In genomic region chr5:140557136-140557805, GRCh38 we compare ENCODE assay signal across 8 cellular contexts. TPM values are rescaled to one million over a fixed set of nuclear protein-coding genes. Genes with fewer than 3 reads are reported as not detected.
DNase-seq lines count a peak whose midpoint lies in the region; ATAC-seq and TF ChIP-seq lines count a peak whose summit lies in the region.

Gene SRA1, minus strand, starts transcription at chr5:140557473. Its CDS starts 21 bp downstream, at chr5:140557452.

- WGBS in liver, result under 1% methylated on average over 46 of the region's 46 CpGs

- H3K4me3 ChIP-seq in liver (ENCODE audit: low read depth in 1 of 3, low read length in 3 of 3), result peak within 1 kb of the TSS; percentile 74 to 87 (median 83)

- no peaks in the 10 kb centered on the region for H3K9me3 ChIP-seq in liver (ENCODE audit: control insufficient read depth in 4 of 4, low read length in 3 of 4)

- ATAC-seq in GM19328 (IDR thresholded peaks at IDR 0.05; ENCODE audit: unreplicated experiment), result peak; percentile 93
- ATAC-seq in HG03469 (IDR thresholded peaks at IDR 0.05; ENCODE audit: unreplicated experiment), result peak; percentile 92

- H3K27me3 ChIP-seq in liver (ENCODE audit: control insufficient read depth in 4 of 4, insufficient read depth in 4 of 4, low read length in 3 of 4), result no peaks in the 10 kb centered on the region

- DNase-seq in C1 segment of cervical spinal cord (lab: John Stamatoyannopoulos, UW) (peak; percentile 39 to 95 (median 90)), NCI-H526 (lab: John Stamatoyannopoulos, UW) (peak; percentile 76 to 96), dermis blood vessel endothelial cell (peak; percentile 93)
- DNase-seq in activated CD4-positive, alpha-beta T cell treated with anti-CD3 and anti-CD28 coated beads, Interleukin-2, amount 50 U/mL, for 24 hours (ENCODE audit: low read depth in 1 of 2, low spot score in 1 of 2), result peak; percentile 67 to 80
- DNase-seq in stimulated activated CD4-positive, alpha-beta T cell treated with anti-CD3 and anti-CD28 coated beads, Interleukin-4, amount 100 ng/mL, for 1 hour, result peak; percentile 84

- peak within 1 kb of the TSS; percentile 85 to 95 for H3K27ac ChIP-seq in liver (ENCODE audit: low read depth in 1 of 2, low read length in 2 of 2)

- TF ChIP-seq CTCF in liver (IDR thresholded peaks at IDR 0.05; ENCODE audit: low read depth, low read length, missing input control), result no peak

- peak within 1 kb of the TSS; percentile 82 to 88 for H3K9ac ChIP-seq in liver (ENCODE audit: low read depth in 1 of 2, low read length in 2 of 2)

- peaks cover 17 to 60% (median 57%) of the 10 kb centered on the region in 4 donors for H3K4me1 ChIP-seq in liver (ENCODE audit: control insufficient read depth in 4 of 4, insufficient read depth in 4 of 4, low read length in 3 of 4)

- H3K36me3 ChIP-seq in liver (ENCODE audit: control insufficient read depth in 4 of 4, insufficient read depth in 3 of 4, low read depth in 1 of 4, low read length in 3 of 4), result no peaks in the 10 kb centered on the region

- peak; percentile 6 to 46 for TF ChIP-seq RAD21 in liver (IDR thresholded peaks at IDR 0.05)

TF ChIP-seq in liver, 16 proteins besides CTCF, POLR2A, EP300 and RAD21:
- TF ChIP-seq TAF1 (conservative IDR thresholded peaks at IDR 0.05) (no peak), MAX (IDR thresholded peaks at IDR 0.05) (peak; percentile 44), YY1 (IDR thresholded peaks at IDR 0.05) (peak; percentile 94), SP1 (IDR thresholded peaks at IDR 0.05) (peak; percentile 55), ZBTB33 (IDR thresholded peaks at IDR 0.05) (no peak), REST (IDR thresholded peaks at IDR 0.05) (peak; percentile 87), NR2F2 (IDR thresholded peaks at IDR 0.05) (no peak), FOXA1 (IDR thresholded peaks at IDR 0.05) (peak; percentile 32), JUND (IDR thresholded peaks at IDR 0.05) (peak in 1 of 2 donors; percentile 12), RXRA (IDR thresholded peaks at IDR 0.05) (peak; percentile 31 to 51), GABPA (IDR thresholded peaks at IDR 0.05 in 1 of 2, conservative IDR thresholded peaks at IDR 0.05 in 1 of 2) (peak; percentile 92 to 98), HNF4A (conservative IDR thresholded peaks at IDR 0.05) (peak in 1 of 2 donors; percentile 53), ATF3 (IDR thresholded peaks at IDR 0.05) (no peak), EGR1 (IDR thresholded peaks at IDR 0.05; ENCODE audit: low read depth in 2 of 2) (no peak), HNF4G (IDR thresholded peaks at IDR 0.05) (no peak), FOXA2 (IDR thresholded peaks at IDR 0.05) (no peak)
TF ChIP-seq in liver: peak in this region for 9.

RNA-seq across cellular contexts. Expression of gene SRA1, which starts in this region (rescaled TPM):
- 19.1 and 25.7 TPM in 2 replicates for total RNA-seq in dermis blood vessel endothelial cell
- total RNA-seq in liver, result 10 to 100 TPM; 12.9 to 18.7 TPM
- polyA plus RNA-seq in liver, result 10 to 100 TPM; 20.9 to 41.1 TPM

Comparison
In these comparisons a context has a peak if more than half of its experiments do, and no peak if none do; other contexts are left out.
1. Peak in every context shown above with its lines: DNase-seq, ATAC-seq, H3K4me3 ChIP-seq and H3K27ac ChIP-seq.